8 cellular contexts compared by ENCODE assay signal in the genomic region with DNA sequence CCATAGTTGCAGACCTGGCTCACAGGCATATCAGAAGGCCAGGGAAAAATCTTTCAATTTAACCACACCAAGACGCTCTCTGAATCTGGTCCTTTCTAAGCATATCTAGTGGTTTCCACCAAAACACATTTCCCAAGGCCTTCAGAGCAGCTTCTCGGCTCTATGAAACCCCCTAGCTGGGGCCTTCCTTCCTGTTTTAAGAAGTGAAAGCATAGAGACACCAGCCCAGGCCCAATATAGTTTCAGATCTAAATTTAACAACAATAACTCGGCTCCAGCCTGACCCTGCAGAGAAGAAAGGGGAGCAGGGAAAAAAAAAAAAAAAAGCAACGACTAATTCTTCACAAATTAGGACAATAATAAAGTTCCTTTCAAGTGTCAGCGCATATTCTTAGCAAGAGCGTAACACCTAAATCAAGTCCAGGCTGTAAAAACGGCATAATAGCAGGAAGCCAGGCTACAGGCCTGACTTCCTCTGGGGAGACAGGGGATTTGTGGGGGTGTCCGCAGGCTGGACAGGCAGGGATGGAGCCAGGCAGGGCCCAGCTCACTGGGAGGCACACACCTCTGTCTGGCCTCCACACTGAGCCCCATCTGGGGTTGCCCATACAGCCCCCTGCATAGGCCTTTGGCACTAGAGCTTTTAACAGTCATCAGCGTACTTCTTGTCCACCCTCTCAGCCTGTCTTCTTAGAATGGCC.
DNase-seq lines count a peak whose midpoint lies in the region; ATAC-seq, FAIRE-seq and TF ChIP-seq lines count a peak whose summit lies in the region.
"Had no signal": no experiment of that assay in that cellular context is flagged by ENCODE, and none has a peak within 500 bp of the region (broad histone marks: within the 10 kb centered on the region; RNA-seq: fewer than 3 reads in every experiment).

No MANE protein-coding gene starts in this region.

- no peak overlapping the region for H3K4me2 ChIP-seq in K562 (ENCODE audit: insufficient read depth, low read length)

- DNase-seq in K562 (ENCODE audit: extremely low read depth in 1 of 4, low spot score in 3 of 4): no peak
- DNase-seq in spleen: no peak
- DNase-seq in activated CD8-positive, alpha-beta memory T cell treated with anti-CD3 and anti-CD28 coated beads, Interleukin-2, amount 50 U/mL, for 48 hours: no peak
- DNase-seq in SK-N-DZ (ENCODE audit: low spot score): no peak
- no peak for DNase-seq in activated naive CD4-positive, alpha-beta T cell treated with anti-CD3 and anti-CD28 coated beads, Interleukin-2, amount 50 U/mL, for 16 hours
- DNase-seq: activated CD4-positive, alpha-beta T cell treated with anti-CD3 and anti-CD28 coated beads, Interleukin-2, amount 50 U/mL, for 1 hour had no signal

- H3K27ac ChIP-seq in K562 (ENCODE audit: extremely low read depth, low read depth, low read length) (no peak overlapping the region), spleen (peak overlapping the region in 6 of 8 donors; percentile 13 to 63 (median 46))

- no peaks in the 10 kb centered on the region for H3K36me3 ChIP-seq in K562 (ENCODE audit: control insufficient read depth, insufficient read depth, low read length)
- no peaks in the 10 kb centered on the region for H3K36me3 ChIP-seq in spleen

- H3K79me2 ChIP-seq in K562 (ENCODE audit: control insufficient read depth, insufficient read depth, low read length): no peaks in the 10 kb centered on the region

- TF ChIP-seq RAD21 in K562 (CRISPR knock-in tag; conservative IDR thresholded peaks at IDR 0.05 in 1 of 2, IDR thresholded peaks at IDR 0.05 in 1 of 2): no peak

- H3K27me3 ChIP-seq in K562 (ENCODE audit: control insufficient read depth in 2 of 2, insufficient read depth in 2 of 2, low read length in 2 of 2) (no peaks in the 10 kb centered on the region; a peak in 1 of 5 replicates), spleen (replicated peaks in 1 of 7) (no peaks in the 10 kb centered on the region)

- no peak for TF ChIP-seq CTCF in K562 (IDR thresholded peaks at IDR 0.05 in 2 of 3, conservative IDR thresholded peaks at IDR 0.05 in 1 of 3; ENCODE audit: insufficient read depth in 2 of 3, low read depth in 1 of 3, low read length in 3 of 3)
- TF ChIP-seq CTCF in spleen (IDR thresholded peaks at IDR 0.05 in 8 of 11, conservative IDR thresholded peaks at IDR 0.05 in 3 of 11): no peak

- no peak overlapping the region for H2AFZ ChIP-seq in K562 (ENCODE audit: low read depth, low read length)

- H3K4me3 ChIP-seq in K562: no peak overlapping the region
- no peak overlapping the region for H3K4me3 ChIP-seq in spleen

- POLR2A ChIA-PET in K562 (lab: Yijun Ruan, JAX): interaction anchor here (0.7 to 1.2 kb wide), 2 partner anchors 9 to 1260 kb away, joined by 3 to 4 read pairs; no protein-coding TSS in a partner anchor

- TF ChIP-seq POLR2A in K562 (conservative IDR thresholded peaks at IDR 0.05) (no peak), spleen (IDR thresholded peaks at IDR 0.05) (no peak)

- intact Hi-C loops in K562 (cut with micrococcal nuclease): no loop called here
- intact Hi-C loops in spleen (cut with DNase I; ENCODE audit: low total_unique reads): no loop called here

- H3K4me1 ChIP-seq in K562 (replicated peaks in 1 of 2; ENCODE audit: control insufficient read depth in 2 of 2, insufficient read depth in 2 of 2, low read length in 2 of 2) (no peaks in the 10 kb centered on the region), spleen (peaks cover 0 to 19% (median 11%) of the 10 kb centered on the region in 6 donors)

- in situ Hi-C loops in K562 (cut with MboI): no loop called here

- ATAC-seq in GM19351 (IDR thresholded peaks at IDR 0.05; ENCODE audit: unreplicated experiment): peak; percentile 76
- peak; percentile 65 for ATAC-seq in HG03039 (IDR thresholded peaks at IDR 0.05; ENCODE audit: unreplicated experiment)
- no peak for ATAC-seq in K562

- H3K9me3 ChIP-seq in K562 (replicated peaks; ENCODE audit: control insufficient read depth, insufficient read depth, low read depth, low read length) (no peaks in the 10 kb centered on the region), spleen (peaks cover 0 to 10% (median 0%) of the 10 kb centered on the region in 8 donors)

- no peak overlapping the region for H3K9ac ChIP-seq in K562 (ENCODE audit: insufficient read depth in 1 of 2, low read depth in 2 of 2, low read length in 2 of 2)

- CTCF ChIA-PET in K562 (lab: Yijun Ruan, JAX; ENCODE audit: low intra/inter-chr PET ratio): interaction anchor here (0.6 kb wide), 1 partner anchor 20 kb away, joined by 4 read pairs; no protein-coding TSS in a partner anchor

- no peaks in the 10 kb centered on the region for H3K9me1 ChIP-seq in K562 (ENCODE audit: control insufficient read depth, insufficient read depth, low read length)

- 9% methylated on average over 9 of the region's 9 CpGs for WGBS in K562 (ENCODE audit: insufficient coverage, low coverage, missing lambda C conversion rate)
- WGBS in spleen, 5 donors: 21 to 42% (median 24%) methylated on average over 9 of the region's 9 CpGs

- no peaks in the 10 kb centered on the region for H4K20me1 ChIP-seq in K562 (replicated peaks; ENCODE audit: control insufficient read depth, insufficient read depth, low read length)

- FAIRE-seq in K562 (lab: Jason Lieb, UNC): no peak

- TF ChIP-seq EP300 in K562 (IDR thresholded peaks at IDR 0.05; ENCODE audit: low read length): no peak

- no TSS peak for BruUV-seq in K562 (replicated peaks; lab: Mats Ljungman, UMichigan)

TF ChIP-seq in K562, 482 proteins besides CTCF, POLR2A, EP300 and RAD21:
- TF ChIP-seq, protein P1, sequence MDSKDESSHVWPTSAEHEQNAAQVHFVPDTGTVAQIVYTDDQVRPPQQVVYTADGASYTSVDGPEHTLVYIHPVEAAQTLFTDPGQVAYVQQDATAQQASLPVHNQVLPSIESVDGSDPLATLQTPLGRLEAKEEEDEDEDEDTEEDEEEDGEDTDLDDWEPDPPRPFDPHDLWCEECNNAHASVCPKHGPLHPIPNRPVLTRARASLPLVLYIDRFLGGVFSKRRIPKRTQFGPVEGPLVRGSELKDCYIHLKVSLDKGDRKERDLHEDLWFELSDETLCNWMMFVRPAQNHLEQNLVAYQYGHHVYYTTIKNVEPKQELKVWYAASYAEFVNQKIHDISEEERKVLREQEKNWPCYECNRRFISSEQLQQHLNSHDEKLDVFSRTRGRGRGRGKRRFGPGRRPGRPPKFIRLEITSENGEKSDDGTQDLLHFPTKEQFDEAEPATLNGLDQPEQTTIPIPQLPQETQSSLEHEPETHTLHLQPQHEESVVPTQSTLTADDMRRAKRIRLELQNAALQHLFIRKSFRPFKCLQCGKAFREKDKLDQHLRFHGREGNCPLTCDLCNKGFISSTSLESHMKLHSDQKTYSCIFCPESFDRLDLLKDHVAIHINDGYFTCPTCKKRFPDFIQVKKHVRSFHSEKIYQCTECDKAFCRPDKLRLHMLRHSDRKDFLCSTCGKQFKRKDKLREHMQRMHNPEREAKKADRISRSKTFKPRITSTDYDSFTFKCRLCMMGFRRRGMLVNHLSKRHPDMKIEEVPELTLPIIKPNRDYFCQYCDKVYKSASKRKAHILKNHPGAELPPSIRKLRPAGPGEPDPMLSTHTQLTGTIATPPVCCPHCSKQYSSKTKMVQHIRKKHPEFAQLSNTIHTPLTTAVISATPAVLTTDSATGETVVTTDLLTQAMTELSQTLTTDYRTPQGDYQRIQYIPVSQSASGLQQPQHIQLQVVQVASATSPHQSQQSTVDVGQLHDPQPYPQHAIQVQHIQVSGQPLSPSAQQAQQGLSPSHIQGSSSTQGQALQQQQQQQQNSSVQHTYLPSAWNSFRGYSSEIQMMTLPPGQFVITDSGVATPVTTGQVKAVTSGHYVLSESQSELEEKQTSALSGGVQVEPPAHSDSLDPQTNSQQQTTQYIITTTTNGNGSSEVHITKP (IDR thresholded peaks at IDR 0.05; ENCODE audit: partially characterized antibody): peak; percentile 61
- TF ChIP-seq HNRNPK (IDR thresholded peaks at IDR 0.05; ENCODE audit: low read depth, low read length, poor library complexity, severe bottlenecking): no peak
